ENCODE assay signal across 25 cellular contexts in the genomic region with DNA sequence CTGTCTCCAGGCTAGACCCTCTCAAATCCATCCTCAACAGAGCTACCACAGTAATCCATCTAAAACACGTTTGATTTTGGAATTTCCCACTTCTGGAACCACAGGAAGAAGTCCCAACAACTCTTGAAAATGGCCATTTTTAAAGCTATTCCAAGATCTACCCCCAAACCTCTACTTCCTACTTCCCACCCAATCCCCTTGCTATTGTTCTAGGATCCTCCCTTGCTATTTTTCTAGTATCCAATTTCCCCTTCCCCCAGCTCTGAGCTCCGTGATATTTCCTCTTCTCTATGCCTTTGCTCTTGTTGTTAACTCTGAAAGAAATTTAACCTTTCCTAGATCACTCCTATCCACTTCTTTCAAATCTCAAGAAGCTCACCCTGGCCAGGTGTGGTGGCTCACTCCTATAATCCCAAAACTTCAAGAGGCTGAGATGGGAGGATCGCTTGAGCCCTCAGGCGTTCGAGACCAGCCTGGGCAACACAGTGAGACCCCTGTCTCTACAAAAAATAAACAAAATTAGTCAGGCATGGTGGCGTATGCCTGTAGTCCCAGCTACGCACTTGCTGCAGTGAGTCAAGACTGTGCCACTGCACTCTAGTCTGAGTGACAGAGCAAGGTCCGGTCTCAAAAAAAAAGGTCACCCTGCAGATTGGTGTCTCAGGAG.
"Had no signal": no experiment of that assay in that cellular context is flagged by ENCODE, and none has a peak within 500 bp of the region (broad histone marks: within the 10 kb centered on the region; RNA-seq: fewer than 3 reads in every experiment).

No MANE protein-coding gene starts in this region.

- H3K27ac ChIP-seq: body of pancreas, esophagus squamous epithelium, parathyroid adenoma, upper lobe of right lung had no signal

- H3K27ac Mint-ChIP-seq: activated B cell treated with CpG ODN at 0.5 μM for 24 hours; activated naive CD4-positive, alpha-beta T cell treated with anti-CD3 and anti-CD28 coated beads, Interleukin-2, amount 10 ng/mL, durations not matched to agents 7 days and 5 days; effector memory CD8-positive, alpha-beta T cell; natural killer cell treated with Interleukin-12 subunit alpha and Interleukin-12 subunit beta and Interleukin-15 and Interleukin-18, amount 100 ng/mL, for 72 hours; stimulated activated naive B cell treated with anti-CD40 and anti-IgM and Interleukin-4, amounts not matched to agents 10 μg/mL and 1 μg/mL and 100 μg/mL, for 72 hours had no signal

- H3K27me3 ChIP-seq: body of pancreas, dorsolateral prefrontal cortex, esophagus squamous epithelium, testis had no signal

- H3K4me3 ChIP-seq: body of pancreas, dorsolateral prefrontal cortex, esophagus squamous epithelium, smooth muscle cell, testis, upper lobe of right lung had no signal

- DNase-seq: activated B cell treated with CpG ODN at 0.5 μM for 24 hours; activated CD4-positive, alpha-beta T cell treated with anti-CD3 and anti-CD28 coated beads for 4 hours; activated CD4-positive, alpha-beta T cell treated with anti-CD3 and anti-CD28 coated beads, Interleukin-2, amount 50 U/mL, for 48 hours; activated CD8-positive, alpha-beta memory T cell treated with anti-CD3 and anti-CD28 coated beads, Interleukin-2, amount 50 U/mL, for 48 hours; activated effector memory CD4-positive, alpha-beta T cell treated with Interleukin-2 at 50 U/mL for 16 hours; activated naive CD4-positive, alpha-beta T cell treated with anti-CD3 and anti-CD28 coated beads, Interleukin-2, amount 10 ng/mL, durations not matched to agents 7 days and 5 days; activated T-cell treated with anti-CD3 and anti-CD28 coated beads, Interleukin-2, amount 50 U/mL, for 48 hours; amygdala; body of pancreas; central memory CD4-positive, alpha-beta T cell; dorsolateral prefrontal cortex; effector memory CD8-positive, alpha-beta T cell; esophagus squamous epithelium; immature natural killer cell; kidney glomerular epithelial cell; midbrain; stimulated activated CD4-positive, alpha-beta T cell treated with anti-CD3 and anti-CD28 coated beads, Interleukin-15, amount 100 ng/mL, for 24 hours; stimulated activated naive B cell treated with anti-CD40 and anti-IgM and Interleukin-4, amounts not matched to agents 10 μg/mL and 1 μg/mL and 100 μg/mL, for 72 hours; T1000; testis; upper lobe of right lung had no signal

- H3K36me3 ChIP-seq: esophagus squamous epithelium, upper lobe of right lung had no signal

- H3K9me3 Mint-ChIP-seq: activated B cell treated with CpG ODN at 0.5 μM for 24 hours; activated naive CD4-positive, alpha-beta T cell treated with anti-CD3 and anti-CD28 coated beads, Interleukin-2, amount 10 ng/mL, durations not matched to agents 7 days and 5 days; effector memory CD8-positive, alpha-beta T cell; immature natural killer cell; natural killer cell treated with Interleukin-12 subunit alpha and Interleukin-12 subunit beta and Interleukin-15 and Interleukin-18, amount 100 ng/mL, for 72 hours had no signal

- H3K9me3 ChIP-seq: body of pancreas, esophagus squamous epithelium, testis, upper lobe of right lung had no signal

- H3K27me3 Mint-ChIP-seq: stimulated activated naive B cell treated with anti-CD40 and anti-IgM and Interleukin-4, amounts not matched to agents 10 μg/mL and 1 μg/mL and 100 μg/mL, for 72 hours had no signal

- H3K4me1 ChIP-seq: parathyroid adenoma had no signal

- H3K4me3 Mint-ChIP-seq: activated B cell treated with CpG ODN at 0.5 μM for 24 hours; activated naive CD4-positive, alpha-beta T cell treated with anti-CD3 and anti-CD28 coated beads, Interleukin-2, amount 10 ng/mL, durations not matched to agents 7 days and 5 days; effector memory CD8-positive, alpha-beta T cell; immature natural killer cell; natural killer cell treated with Interleukin-12 subunit alpha and Interleukin-12 subunit beta and Interleukin-15 and Interleukin-18, amount 100 ng/mL, for 72 hours; stimulated activated naive B cell treated with anti-CD40 and anti-IgM and Interleukin-4, amounts not matched to agents 10 μg/mL and 1 μg/mL and 100 μg/mL, for 72 hours had no signal

- ATAC-seq: body of pancreas; effector memory CD8-positive, alpha-beta T cell; natural killer cell treated with Interleukin-12 subunit alpha and Interleukin-12 subunit beta and Interleukin-15 and Interleukin-18, amount 100 ng/mL, for 72 hours; sciatic nerve; stimulated activated naive B cell treated with anti-CD40 and anti-IgM and Interleukin-4, amounts not matched to agents 10 μg/mL and 1 μg/mL and 100 μg/mL, for 72 hours; upper lobe of right lung had no signal

- H3K36me3 Mint-ChIP-seq: activated naive CD4-positive, alpha-beta T cell treated with anti-CD3 and anti-CD28 coated beads, Interleukin-2, amount 10 ng/mL, durations not matched to agents 7 days and 5 days; immature natural killer cell; natural killer cell treated with Interleukin-12 subunit alpha and Interleukin-12 subunit beta and Interleukin-15 and Interleukin-18, amount 100 ng/mL, for 72 hours had no signal
